ENCODE assay signal across 8 cellular contexts in the genomic region with DNA sequence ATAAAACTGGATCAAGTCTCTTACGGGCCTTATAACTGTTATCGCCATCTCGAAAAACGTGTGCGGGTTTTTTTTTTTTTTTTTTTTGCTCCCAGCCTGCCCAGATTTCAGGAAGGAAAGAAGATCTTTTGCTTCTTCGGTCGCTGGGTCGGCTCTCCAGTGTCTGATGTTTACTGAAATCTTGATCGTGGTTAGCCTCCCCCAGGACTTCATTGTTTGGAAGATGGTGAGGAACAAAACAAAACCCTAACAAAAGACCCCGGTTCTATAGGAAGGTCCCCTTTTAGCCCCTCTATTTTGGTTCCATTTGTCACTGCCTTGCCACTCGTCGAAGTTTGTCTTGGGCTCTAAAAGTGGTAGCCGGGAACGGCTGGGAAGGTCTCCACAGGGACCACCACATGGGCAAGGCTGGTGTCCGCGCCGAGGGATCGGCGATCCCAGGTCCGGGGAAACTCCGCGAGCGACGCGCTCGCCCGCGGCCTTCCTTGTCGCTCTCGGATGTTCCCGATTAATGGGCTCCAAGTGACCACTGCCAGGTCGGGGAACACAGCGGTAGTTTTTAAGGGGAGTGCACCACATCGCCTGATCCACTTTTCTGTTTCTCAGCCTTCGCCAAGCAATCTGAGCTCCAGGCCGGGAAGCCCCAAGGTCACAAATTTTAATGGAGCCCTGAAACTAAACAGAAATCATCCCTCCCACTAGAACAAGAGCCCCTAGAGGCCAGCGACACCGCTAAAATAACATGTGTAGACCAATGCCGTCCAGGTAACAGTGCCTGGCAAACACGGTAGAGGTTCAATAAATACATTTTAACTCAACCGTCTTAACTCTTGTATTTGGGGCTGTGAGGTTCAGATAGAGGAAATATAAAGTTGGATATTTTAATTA. TPM values are rescaled to one million over a fixed set of nuclear protein-coding genes. Genes with fewer than 3 reads are reported as not detected.
A peak's percentile ranks its signal among the peaks of the same experiment; 100 is the strongest.
DNase-seq lines count a peak whose midpoint lies in the region; ATAC-seq, FAIRE-seq and TF ChIP-seq lines count a peak whose summit lies in the region.

No MANE protein-coding gene starts in this region.

- H3K18ac ChIP-seq in mesenchymal stem cell (ENCODE audit: low read depth in 1 of 2, low read length in 2 of 2) = peak overlapping the region; percentile 46 to 92

- ATAC-seq in A549 (peak; percentile 75 to 79), HG03097 (IDR thresholded peaks at IDR 0.05; ENCODE audit: low FRiP score, unreplicated experiment) (peak; percentile 23)
- peak; percentile 46 for ATAC-seq in activated CD8-positive, alpha-beta T cell treated with anti-CD3 and anti-CD28 coated beads, Interleukin-2, amount 10 ng/mL, durations not matched to agents 7 days and 5 days
- ATAC-seq in stimulated activated memory B cell treated with anti-CD40 and anti-IgM and Interleukin-4, amounts not matched to agents 10 μg/mL and 1 μg/mL and 100 μg/mL, for 72 hours = peak; percentile 52

- DNase-seq in A549 (ENCODE audit: low read depth in 1 of 2, low spot score in 1 of 2) (peak; percentile 69 to 74), GM12892 (ENCODE audit: insufficient read length) (peak; percentile 21), NCI-H748 treated with DMSO at 0.1 percent for 48 hours (lab: John Stamatoyannopoulos, UW) (peak; percentile 92), mesenchymal stem cell (peak; percentile 83)
- DNase-seq in activated CD8-positive, alpha-beta T cell treated with anti-CD3 and anti-CD28 coated beads, Interleukin-2, amount 10 ng/mL, durations not matched to agents 7 days and 5 days = peak; percentile 74
- peak; percentile 7 to 48 (median 26) for DNase-seq in effector memory CD4-positive, alpha-beta T cell

- CTCF ChIA-PET in A549 (lab: Yijun Ruan, JAX) = interaction anchor here (0.5 kb wide), 1 partner anchor 14 kb away, joined by 3 read pairs; no protein-coding TSS in a partner anchor
- CTCF ChIA-PET in activated CD8-positive, alpha-beta T cell treated with anti-CD3 and anti-CD28 coated beads, Interleukin-2, amount 10 ng/mL, durations not matched to agents 7 days and 5 days (lab: Charles Lee) = interaction anchor here (1.0 to 4.3 kb wide), 9 partner anchors 11 to 119 kb away, joined by 3 to 22 read pairs (median 8); partner anchors contain the start of gene TRIM27

- POLR2A ChIA-PET in A549 (lab: Yijun Ruan, JAX) = interaction anchor here (0.6 to 3.1 kb wide), 12 partner anchors 10 to 89 kb away, joined by 3 to 28 read pairs (median 4); partner anchors contain the start of gene TRIM27
- POLR2A ChIA-PET in activated CD8-positive, alpha-beta T cell treated with anti-CD3 and anti-CD28 coated beads, Interleukin-2, amount 10 ng/mL, durations not matched to agents 7 days and 5 days (lab: Charles Lee) = interaction anchor here (0.8 to 4.4 kb wide), 10 partner anchors 8 to 1029 kb away, joined by 3 to 59 read pairs (median 6); partner anchors contain the start of gene TRIM27

- no peak overlapping the region for H2BK12ac ChIP-seq in mesenchymal stem cell (ENCODE audit: low read length in 2 of 2)

- peak overlapping the region; percentile 98 for H3K27ac Mint-ChIP-seq in activated CD8-positive, alpha-beta T cell treated with anti-CD3 and anti-CD28 coated beads, Interleukin-2, amount 10 ng/mL, durations not matched to agents 7 days and 5 days
- peak overlapping the region; percentile 99 for H3K27ac Mint-ChIP-seq in stimulated activated memory B cell treated with anti-CD40 and anti-IgM and Interleukin-4, amounts not matched to agents 10 μg/mL and 1 μg/mL and 100 μg/mL, for 72 hours

- peak overlapping the region; percentile 2 to 7 for H3K14ac ChIP-seq in mesenchymal stem cell (ENCODE audit: low read length in 2 of 2)

- H2BK15ac ChIP-seq in mesenchymal stem cell (ENCODE audit: low read depth, poor library complexity, severe bottlenecking) = no peak overlapping the region

- H3K4me3 ChIP-seq in A549 = peak overlapping the region; percentile 68
- H3K4me3 ChIP-seq in effector memory CD4-positive, alpha-beta T cell (ENCODE audit: insufficient read depth, low read depth, low read length, poor library complexity, severe bottlenecking) = peak overlapping the region; percentile 72
- H3K4me3 ChIP-seq in mesenchymal stem cell (ENCODE audit: insufficient read depth in 1 of 2, low read depth in 1 of 2, low read length in 2 of 2) = peak overlapping the region; percentile 67 to 95

- peaks cover 23% of the 10 kb centered on the region for H3K36me3 Mint-ChIP-seq in activated CD8-positive, alpha-beta T cell treated with anti-CD3 and anti-CD28 coated beads, Interleukin-2, amount 10 ng/mL, durations not matched to agents 7 days and 5 days (ENCODE audit: low read depth)
- H3K36me3 Mint-ChIP-seq in stimulated activated memory B cell treated with anti-CD40 and anti-IgM and Interleukin-4, amounts not matched to agents 10 μg/mL and 1 μg/mL and 100 μg/mL, for 72 hours = peaks cover 26% of the 10 kb centered on the region

- peak overlapping the region in 1 of 2 experiments; percentile 66 for H3K23ac ChIP-seq in mesenchymal stem cell (ENCODE audit: low read length in 2 of 2)

- TF ChIP-seq POLR2A in A549 (IDR thresholded peaks at IDR 0.05; ENCODE audit: low read length) (0 out of 2 replicates have a peak, but pooled peaks have one; percentile 10), GM12892 (IDR thresholded peaks at IDR 0.05; ENCODE audit: low read depth, low read length) (no peak)

- peaks cover 2% of the 10 kb centered on the region for H3K27me3 Mint-ChIP-seq in activated CD8-positive, alpha-beta T cell treated with anti-CD3 and anti-CD28 coated beads, Interleukin-2, amount 10 ng/mL, durations not matched to agents 7 days and 5 days (ENCODE audit: low read depth)
- peaks cover 8% of the 10 kb centered on the region for H3K27me3 Mint-ChIP-seq in stimulated activated memory B cell treated with anti-CD40 and anti-IgM and Interleukin-4, amounts not matched to agents 10 μg/mL and 1 μg/mL and 100 μg/mL, for 72 hours

- H3K4me2 ChIP-seq in A549 = peak overlapping the region; percentile 67
- peak overlapping the region; percentile 95 for H3K4me2 ChIP-seq in mesenchymal stem cell (ENCODE audit: low read length, poor library complexity, severe bottlenecking)

- peak overlapping the region; percentile 92 for H3K4me3 Mint-ChIP-seq in activated CD8-positive, alpha-beta T cell treated with anti-CD3 and anti-CD28 coated beads, Interleukin-2, amount 10 ng/mL, durations not matched to agents 7 days and 5 days
- peak overlapping the region; percentile 99 for H3K4me3 Mint-ChIP-seq in stimulated activated memory B cell treated with anti-CD40 and anti-IgM and Interleukin-4, amounts not matched to agents 10 μg/mL and 1 μg/mL and 100 μg/mL, for 72 hours

- H4K8ac ChIP-seq in mesenchymal stem cell (ENCODE audit: low read length) = peak overlapping the region; percentile 74

- no peak for TF ChIP-seq EP300 in A549 (IDR thresholded peaks at IDR 0.05)

- peak overlapping the region; percentile 86 to 92 for H3K27ac ChIP-seq in A549
- H3K27ac ChIP-seq in effector memory CD4-positive, alpha-beta T cell (ENCODE audit: insufficient read depth, low read length, poor library complexity, severe bottlenecking) = peak overlapping the region; percentile 97
- peak overlapping the region; percentile 92 for H3K27ac ChIP-seq in mesenchymal stem cell (ENCODE audit: low read length, poor library complexity, severe bottlenecking)

- no peak overlapping the region for H2AK5ac ChIP-seq in mesenchymal stem cell (ENCODE audit: low read length, severe bottlenecking)

- peaks cover under 1% of the 10 kb centered on the region for H3K36me3 ChIP-seq in effector memory CD4-positive, alpha-beta T cell (ENCODE audit: control insufficient read depth, insufficient read depth, low read length)
- H3K36me3 ChIP-seq in mesenchymal stem cell (ENCODE audit: control insufficient read depth in 1 of 2, insufficient read depth in 2 of 2, low read depth in 1 of 2, low read length in 2 of 2) = peaks cover 5 to 20% of the 10 kb centered on the region in 2 experiments

- peak overlapping the region; percentile 25 for H4K91ac ChIP-seq in mesenchymal stem cell (ENCODE audit: low read length)

- peak overlapping the region in 1 of 2 experiments; percentile 80 for H3K4ac ChIP-seq in mesenchymal stem cell (ENCODE audit: low read depth in 1 of 2, low read length in 2 of 2)

- H3K27me3 ChIP-seq in effector memory CD4-positive, alpha-beta T cell (replicated peaks; ENCODE audit: control insufficient read depth, insufficient read depth, low read length, poor library complexity, severe bottlenecking) = no peaks in the 10 kb centered on the region
- no peaks in the 10 kb centered on the region for H3K27me3 ChIP-seq in mesenchymal stem cell (ENCODE audit: control insufficient read depth in 1 of 2, insufficient read depth in 1 of 2, low read length in 2 of 2)

- no peaks in the 10 kb centered on the region for H3K79me1 ChIP-seq in mesenchymal stem cell (replicated peaks; ENCODE audit: low read length, poor library complexity, severe bottlenecking)

- peak; percentile 17; the same call in 1 of the 3 replicates for TF ChIP-seq CTCF in A549 (IDR thresholded peaks at IDR 0.05)

- no peak overlapping the region for H2BK120ac ChIP-seq in mesenchymal stem cell (ENCODE audit: low read depth, low read length)

- H2BK5ac ChIP-seq in mesenchymal stem cell (ENCODE audit: low read depth, low read length, poor library complexity, severe bottlenecking) = no peak overlapping the region

- WGBS in A549 (ENCODE audit: missing lambda C conversion rate) = 3% methylated on average over 25 of the region's 41 CpGs
- WGBS in mesenchymal stem cell = 1% methylated on average over 34 of the region's 41 CpGs

- TF ChIP-seq RAD21 in A549 (conservative IDR thresholded peaks at IDR 0.05 in 1 of 2, IDR thresholded peaks at IDR 0.05 in 1 of 2) = no peak

- no peak for FAIRE-seq in A549 (lab: Jason Lieb, UNC)
- FAIRE-seq in GM12892 (lab: Jason Lieb, UNC) = peak; percentile 46

- H3K9me3 ChIP-seq in A549 = no peaks in the 10 kb centered on the region
- no peaks in the 10 kb centered on the region for H3K9me3 ChIP-seq in effector memory CD4-positive, alpha-beta T cell (ENCODE audit: control insufficient read depth, low read length)
- H3K9me3 ChIP-seq in mesenchymal stem cell (ENCODE audit: control insufficient read depth, low read length) = no peaks in the 10 kb centered on the region

- H3K4me1 ChIP-seq in A549 = no peaks in the 10 kb centered on the region
- H3K4me1 ChIP-seq in effector memory CD4-positive, alpha-beta T cell (ENCODE audit: control insufficient read depth, insufficient read depth, low read length, poor library complexity, severe bottlenecking) = no peaks in the 10 kb centered on the region
- H3K4me1 ChIP-seq in mesenchymal stem cell (ENCODE audit: control insufficient read depth, insufficient read depth, low read depth, low read length) = peaks cover 3% of the 10 kb centered on the region

- peak overlapping the region; percentile 100 for H3K9ac ChIP-seq in mesenchymal stem cell (ENCODE audit: low read length)

- H3K4me1 Mint-ChIP-seq in activated CD8-positive, alpha-beta T cell treated with anti-CD3 and anti-CD28 coated beads, Interleukin-2, amount 10 ng/mL, durations not matched to agents 7 days and 5 days (ENCODE audit: low read depth) = peaks cover 12% of the 10 kb centered on the region
- H3K4me1 Mint-ChIP-seq in stimulated activated memory B cell treated with anti-CD40 and anti-IgM and Interleukin-4, amounts not matched to agents 10 μg/mL and 1 μg/mL and 100 μg/mL, for 72 hours = peaks cover 15% of the 10 kb centered on the region

- peak overlapping the region; percentile 60 for H2AFZ ChIP-seq in mesenchymal stem cell (ENCODE audit: low read depth, low read length)

- no peaks in the 10 kb centered on the region for H3K9me3 Mint-ChIP-seq in activated CD8-positive, alpha-beta T cell treated with anti-CD3 and anti-CD28 coated beads, Interleukin-2, amount 10 ng/mL, durations not matched to agents 7 days and 5 days (ENCODE audit: insufficient read depth)
- H3K9me3 Mint-ChIP-seq in stimulated activated memory B cell treated with anti-CD40 and anti-IgM and Interleukin-4, amounts not matched to agents 10 μg/mL and 1 μg/mL and 100 μg/mL, for 72 hours = peaks cover 2% of the 10 kb centered on the region

RNA-seq across cellular contexts. Expression of gene TRIM27, which starts 27.0 kb away (rescaled TPM):
- polyA plus RNA-seq in A549 (2011; rRNA removed) (50.1 and 51.4 TPM in 2 replicates), A549 (2017; fragmentation: RNase III; extraction: RNeasy Plus Mini Kit Qiagen cat#74134 plus additional on column Dnase treatment) (26.3 to 28.5 TPM (median 27.8 TPM) in 3 replicates)
- 19.2 and 26.4 TPM in 2 replicates for polyA plus RNA-seq in A549 (2012; cell fraction: cytosol; rRNA removed)
- 36.0 and 41.4 TPM in 2 replicates for polyA plus RNA-seq in A549 (2012; cell fraction: nucleus; rRNA removed)
- 52.0 and 69.6 TPM in 2 replicates for polyA minus RNA-seq in A549 (2011; rRNA and poly(A)+ RNA removed)
- 33.3 TPM for polyA plus RNA-seq in GM12892 (2012; ENCODE audit: missing spikeins)
- total RNA-seq in activated CD8-positive, alpha-beta T cell treated with anti-CD3 and anti-CD28 coated beads, Interleukin-2, amount 10 ng/mL, durations not matched to agents 7 days and 5 days = 10 to 100 TPM; 58.3 to 60.1 TPM
- 31.0 TPM for polyA plus RNA-seq in mesenchymal stem cell (2013, experiment 1 of 2)
- 31.4 TPM for polyA plus RNA-seq in mesenchymal stem cell (2013, experiment 2 of 2)

Comparison
In these comparisons a context has a peak if more than half of its experiments do, and no peak if none do; other contexts are left out.
1. Peak in every context shown above with its lines: DNase-seq, ATAC-seq, H3K4me3 ChIP-seq and H3K27ac ChIP-seq.
2. ATAC-seq: peak in every context shown above with its lines; median percentile 77 in A549; 52 in stimulated activated memory B cell treated with anti-CD40 and anti-IgM and Interleukin-4, amounts not matched to agents 10 μg/mL and 1 μg/mL and 100 μg/mL, for 72 hours; 46 in activated CD8-positive, alpha-beta T cell treated with anti-CD3 and anti-CD28 coated beads, Interleukin-2, amount 10 ng/mL, durations not matched to agents 7 days and 5 days; 23 in HG03097.
3. DNase-seq: peak in every context shown above with its lines; median percentile 92 in NCI-H748 treated with DMSO at 0.1 percent for 48 hours; 83 in mesenchymal stem cell; 74 in activated CD8-positive, alpha-beta T cell treated with anti-CD3 and anti-CD28 coated beads, Interleukin-2, amount 10 ng/mL, durations not matched to agents 7 days and 5 days; 72 in A549; 26 in effector memory CD4-positive, alpha-beta T cell; 21 in GM12892.